ENCODE assay signal across 28 cellular contexts in genomic region chr2:127567351-127567854, GRCh38. TPM values are rescaled to one million over a fixed set of nuclear protein-coding genes. Genes with fewer than 3 reads are reported as not detected.
"Had no signal": no experiment of that assay in that cellular context is flagged by ENCODE, and none has a peak within 500 bp of the region (broad histone marks: within the 10 kb centered on the region; RNA-seq: fewer than 3 reads in every experiment).

No MANE protein-coding gene starts in this region.

- H3K36me3 ChIP-seq: brain microvascular endothelial cell, esophagus muscularis mucosa, heart right ventricle, ovary, prostate gland, stomach, suprapubic skin, tibial artery, upper lobe of right lung had no signal

- H3K4me3 Mint-ChIP-seq: activated CD4-positive, alpha-beta memory T cell treated with anti-CD3 and anti-CD28 coated beads for 36 hours; activated CD4-positive, alpha-beta T cell treated with anti-CD3 and anti-CD28 coated beads, Interleukin-2, amount 10 ng/mL, durations not matched to agents 24 days and 14 days; activated T-helper 1 cell treated with anti-CD3 and anti-CD28 coated beads, Interleukin-12 subunit alpha, Interleukin-12 subunit beta, Interleukin-2, Interleukin-4 antibody, amounts not matched to agents 30 ng/mL and 10 ng/mL and 1 ng/mL, durations not matched to agents 14 hours and 24 hours and 36 hours; dendritic cell treated with granulocyte-macrophage colony-stimulating factor and Interleukin-4, amounts not matched to agents 40 ng/mL and 50 ng/mL, for 4 days; naive thymus-derived CD8-positive, alpha-beta T cell; stimulated activated naive B cell treated with anti-CD40 and anti-IgM and Interleukin-4, amounts not matched to agents 10 μg/mL and 1 μg/mL and 100 μg/mL, for 72 hours had no signal

- H3K27ac ChIP-seq: brain microvascular endothelial cell, esophagus muscularis mucosa, foreskin keratinocyte, ovary, prostate gland, stomach, suprapubic skin, upper lobe of right lung had no signal

- H3K9me3 Mint-ChIP-seq: activated CD4-positive, alpha-beta memory T cell treated with anti-CD3 and anti-CD28 coated beads for 36 hours; activated CD4-positive, alpha-beta T cell treated with anti-CD3 and anti-CD28 coated beads, Interleukin-2, amount 10 ng/mL, durations not matched to agents 24 days and 14 days; naive thymus-derived CD8-positive, alpha-beta T cell had no signal

- H3K4me1 ChIP-seq: foreskin keratinocyte, prostate gland, stomach, suprapubic skin had no signal

- H3K36me3 Mint-ChIP-seq: activated CD4-positive, alpha-beta memory T cell treated with anti-CD3 and anti-CD28 coated beads for 36 hours; naive thymus-derived CD8-positive, alpha-beta T cell had no signal

- H3K27me3 ChIP-seq: brain microvascular endothelial cell, esophagus muscularis mucosa, foreskin keratinocyte, heart right ventricle, ovary, suprapubic skin, tibial artery, upper lobe of right lung had no signal

- H3K4me2 ChIP-seq: smooth muscle cell had no signal

- H3K27me3 Mint-ChIP-seq: stimulated activated naive B cell treated with anti-CD40 and anti-IgM and Interleukin-4, amounts not matched to agents 10 μg/mL and 1 μg/mL and 100 μg/mL, for 72 hours had no signal

- DNase-seq: activated CD4-positive, alpha-beta memory T cell treated with anti-CD3 and anti-CD28 coated beads for 36 hours; activated CD4-positive, alpha-beta T cell treated with anti-CD3 and anti-CD28 coated beads, Interleukin-2, amount 10 ng/mL, durations not matched to agents 24 days and 14 days; activated CD4-positive, CD25-positive, alpha-beta regulatory T cell treated with anti-CD3 and anti-CD28 coated beads, Interleukin-2, amount 50 U/mL, for 72 hours; activated gamma-delta T cell treated with Interleukin-2 at 50 U/mL for 16 hours; activated naive CD4-positive, alpha-beta T cell treated with anti-CD3 and anti-CD28 coated beads, Interleukin-2, amount 50 U/mL, for 16 hours; activated T-cell treated with anti-CD3 and anti-CD28 coated beads for 4 hours; amniotic stem cell; brain microvascular endothelial cell; caudate nucleus; effector CD4-positive, alpha-beta T cell; foreskin keratinocyte; heart right ventricle; naive thymus-derived CD8-positive, alpha-beta T cell; retina; stimulated activated CD4-positive, alpha-beta T cell treated with anti-CD3 and anti-CD28 coated beads, Interleukin-1b, Interleukin-23, amount 100 ng/mL, for 48 hours; stimulated activated CD4-positive, alpha-beta T cell treated with anti-CD3 and anti-CD28 coated beads, Interleukin-4, amount 100 ng/mL, for 4 hours; stimulated activated naive B cell treated with anti-CD40 and anti-IgM and Interleukin-4, amounts not matched to agents 10 μg/mL and 1 μg/mL and 100 μg/mL, for 72 hours; stomach; T-helper 2 cell had no signal

- H3K9me3 ChIP-seq: esophagus muscularis mucosa, ovary, prostate gland, stomach, suprapubic skin, tibial artery, upper lobe of right lung had no signal

- H3K27ac Mint-ChIP-seq: activated CD4-positive, alpha-beta memory T cell treated with anti-CD3 and anti-CD28 coated beads for 36 hours; activated CD4-positive, alpha-beta T cell treated with anti-CD3 and anti-CD28 coated beads, Interleukin-2, amount 10 ng/mL, durations not matched to agents 24 days and 14 days; activated T-helper 1 cell treated with anti-CD3 and anti-CD28 coated beads, Interleukin-12 subunit alpha, Interleukin-12 subunit beta, Interleukin-2, Interleukin-4 antibody, amounts not matched to agents 30 ng/mL and 10 ng/mL and 1 ng/mL, durations not matched to agents 14 hours and 24 hours and 36 hours; dendritic cell treated with granulocyte-macrophage colony-stimulating factor and Interleukin-4, amounts not matched to agents 40 ng/mL and 50 ng/mL, for 4 days; naive thymus-derived CD8-positive, alpha-beta T cell; stimulated activated naive B cell treated with anti-CD40 and anti-IgM and Interleukin-4, amounts not matched to agents 10 μg/mL and 1 μg/mL and 100 μg/mL, for 72 hours had no signal

- H3K4me3 ChIP-seq: esophagus muscularis mucosa, heart right ventricle, ovary, prostate gland, smooth muscle cell, stomach, suprapubic skin, tibial artery, upper lobe of right lung had no signal

RNA-seq across cellular contexts. Expression of gene MYO7B, which starts 31.9 kb away (rescaled TPM):
- total RNA-seq: foreskin keratinocyte had no signal
